ENCODE assay signal across 8 cellular contexts in genomic region chr10:19819419-19820033, GRCh38. TPM values are rescaled to one million over a fixed set of nuclear protein-coding genes. Genes with fewer than 3 reads are reported as not detected.
DNase-seq lines count a peak whose midpoint lies in the region; ATAC-seq and TF ChIP-seq lines count a peak whose summit lies in the region.

No MANE protein-coding gene starts in this region.

- CTCF ChIA-PET in activated CD8-positive, alpha-beta T cell treated with anti-CD3 and anti-CD28 coated beads for 36 hours (lab: Charles Lee): interaction anchor here (0.6 to 1.5 kb wide), 3 partner anchors 9 to 93 kb away, joined by 4 to 6 read pairs (median 6); no protein-coding TSS in a partner anchor
- CTCF ChIA-PET in activated CD8-positive, alpha-beta T cell treated with anti-CD3 and anti-CD28 coated beads, Interleukin-2, amount 10 ng/mL, durations not matched to agents 7 days and 5 days (lab: Charles Lee): no interaction called here

- H3K4me3 Mint-ChIP-seq in activated CD8-positive, alpha-beta T cell treated with anti-CD3 and anti-CD28 coated beads for 36 hours: no peak overlapping the region
- no peak overlapping the region for H3K4me3 Mint-ChIP-seq in activated CD8-positive, alpha-beta T cell treated with anti-CD3 and anti-CD28 coated beads, Interleukin-2, amount 10 ng/mL, durations not matched to agents 7 days and 5 days

- H3K27ac ChIP-seq in transverse colon: peak overlapping the region; percentile 77 to 91 (median 88)

- TF ChIP-seq EP300 in transverse colon (IDR thresholded peaks at IDR 0.05; ENCODE audit: low read depth): no peak

- H3K27ac Mint-ChIP-seq in activated CD8-positive, alpha-beta T cell treated with anti-CD3 and anti-CD28 coated beads for 36 hours: no peak overlapping the region
- no peak overlapping the region for H3K27ac Mint-ChIP-seq in activated CD8-positive, alpha-beta T cell treated with anti-CD3 and anti-CD28 coated beads, Interleukin-2, amount 10 ng/mL, durations not matched to agents 7 days and 5 days

- peaks cover 29% of the 10 kb centered on the region for H3K27me3 Mint-ChIP-seq in activated CD8-positive, alpha-beta T cell treated with anti-CD3 and anti-CD28 coated beads for 36 hours
- peaks cover 27% of the 10 kb centered on the region for H3K27me3 Mint-ChIP-seq in activated CD8-positive, alpha-beta T cell treated with anti-CD3 and anti-CD28 coated beads, Interleukin-2, amount 10 ng/mL, durations not matched to agents 7 days and 5 days (ENCODE audit: low read depth)

- TF ChIP-seq POLR2A in transverse colon (IDR thresholded peaks at IDR 0.05): no peak

- H3K27me3 ChIP-seq in transverse colon: no peaks in the 10 kb centered on the region

- H3K4me3 ChIP-seq in transverse colon: peak overlapping the region in 1 of 4 donors; percentile 64

- WGBS in transverse colon (ENCODE audit: low coverage in 1 of 2), 2 donors: 0 to 5% methylated on average over 2 of the region's 2 CpGs

- intact Hi-C loops in activated CD8-positive, alpha-beta T cell treated with anti-CD3 and anti-CD28 coated beads for 36 hours (cut with micrococcal nuclease): no loop called here
- intact Hi-C loops in transverse colon (cut with DNase I; ENCODE audit: low total_unique reads): no loop called here

- no peaks in the 10 kb centered on the region for H3K9me3 Mint-ChIP-seq in activated CD8-positive, alpha-beta T cell treated with anti-CD3 and anti-CD28 coated beads for 36 hours
- H3K9me3 Mint-ChIP-seq in activated CD8-positive, alpha-beta T cell treated with anti-CD3 and anti-CD28 coated beads, Interleukin-2, amount 10 ng/mL, durations not matched to agents 7 days and 5 days (ENCODE audit: insufficient read depth): no peaks in the 10 kb centered on the region

- no peaks in the 10 kb centered on the region for H3K36me3 ChIP-seq in transverse colon

- no peaks in the 10 kb centered on the region for H3K9me3 ChIP-seq in transverse colon

- DNase-seq in activated CD8-positive, alpha-beta T cell treated with anti-CD3 and anti-CD28 coated beads for 36 hours: peak; percentile 14
- DNase-seq in activated CD8-positive, alpha-beta T cell treated with anti-CD3 and anti-CD28 coated beads, Interleukin-2, amount 10 ng/mL, durations not matched to agents 7 days and 5 days: no peak
- peak; percentile 46 for DNase-seq in LoVo (ENCODE audit: low spot score)
- peak; percentile 66 for DNase-seq in astrocyte of the hippocampus (ENCODE audit: low read depth, low spot score)
- DNase-seq in kidney tubule cell (ENCODE audit: low spot score): peak; percentile 55
- peak; percentile 32 for DNase-seq in transverse colon
- DNase-seq in NCI-H128 (lab: John Stamatoyannopoulos, UW; ENCODE audit: unreplicated experiment): no peak

- in situ Hi-C loops in transverse colon (cut with MboI; ENCODE audit: low pct_ligation_motif_present in 1 of 4, low pct_unique_long_range_greater_than_20kb in 1 of 4, low sequenced_read_pairs in 3 of 4): loop anchor here in 3 of 4 donors (10.0 to 25.0 kb wide), 2 partner anchors 943 to 955 kb away; no protein-coding TSS in a partner anchor

- H3K4me1 Mint-ChIP-seq in activated CD8-positive, alpha-beta T cell treated with anti-CD3 and anti-CD28 coated beads for 36 hours (ENCODE audit: low read depth): peaks cover 4% of the 10 kb centered on the region
- peaks cover 7% of the 10 kb centered on the region for H3K4me1 Mint-ChIP-seq in activated CD8-positive, alpha-beta T cell treated with anti-CD3 and anti-CD28 coated beads, Interleukin-2, amount 10 ng/mL, durations not matched to agents 7 days and 5 days (ENCODE audit: low read depth)

- POLR2A ChIA-PET in activated CD8-positive, alpha-beta T cell treated with anti-CD3 and anti-CD28 coated beads for 36 hours (lab: Charles Lee): no interaction called here
- POLR2A ChIA-PET in activated CD8-positive, alpha-beta T cell treated with anti-CD3 and anti-CD28 coated beads, Interleukin-2, amount 10 ng/mL, durations not matched to agents 7 days and 5 days (lab: Charles Lee): interaction anchor here (0.6 kb wide), 1 partner anchor 249 kb away, joined by 5 read pairs; no protein-coding TSS in a partner anchor

- ATAC-seq in activated CD8-positive, alpha-beta T cell treated with anti-CD3 and anti-CD28 coated beads for 36 hours: no peak
- no peak for ATAC-seq in activated CD8-positive, alpha-beta T cell treated with anti-CD3 and anti-CD28 coated beads, Interleukin-2, amount 10 ng/mL, durations not matched to agents 7 days and 5 days
- ATAC-seq in HG03432 (IDR thresholded peaks at IDR 0.05; ENCODE audit: unreplicated experiment): no peak

- TF ChIP-seq CTCF in activated CD8-positive, alpha-beta T cell treated with anti-CD3 and anti-CD28 coated beads for 36 hours (IDR thresholded peaks at IDR 0.05): peak; percentile 69
- peak; percentile 77 to 90 (median 83) for TF ChIP-seq CTCF in transverse colon (IDR thresholded peaks at IDR 0.05)

- no peaks in the 10 kb centered on the region for H3K36me3 Mint-ChIP-seq in activated CD8-positive, alpha-beta T cell treated with anti-CD3 and anti-CD28 coated beads for 36 hours (ENCODE audit: low read depth)
- H3K36me3 Mint-ChIP-seq in activated CD8-positive, alpha-beta T cell treated with anti-CD3 and anti-CD28 coated beads, Interleukin-2, amount 10 ng/mL, durations not matched to agents 7 days and 5 days (ENCODE audit: low read depth): no peaks in the 10 kb centered on the region

- peaks cover 0 to 34% (median 15%) of the 10 kb centered on the region in 4 donors for H3K4me1 ChIP-seq in transverse colon

RNA-seq across cellular contexts. Expression of gene PLXDC2, which starts 3.3 kb away (rescaled TPM):
- total RNA-seq in activated CD8-positive, alpha-beta T cell treated with anti-CD3 and anti-CD28 coated beads for 36 hours: not detected
- under 1 TPM in 1 of 2 experiments, not detected in 1; 0.05 TPM for total RNA-seq in activated CD8-positive, alpha-beta T cell treated with anti-CD3 and anti-CD28 coated beads, Interleukin-2, amount 10 ng/mL, durations not matched to agents 7 days and 5 days
- total RNA-seq in transverse colon: 10 to 100 TPM; 12.0 to 32.2 (median 20.3) TPM

Comparison
In these comparisons a context has a peak if more than half of its experiments do, and no peak if none do; other contexts are left out.
1. DNase-seq: peak in activated CD8-positive, alpha-beta T cell treated with anti-CD3 and anti-CD28 coated beads for 36 hours (single experiment), LoVo (single experiment), astrocyte of the hippocampus (single experiment), kidney tubule cell (single experiment) and transverse colon (single experiment); none in activated CD8-positive, alpha-beta T cell treated with anti-CD3 and anti-CD28 coated beads, Interleukin-2, amount 10 ng/mL, durations not matched to agents 7 days and 5 days (single experiment) and NCI-H128 (single experiment).
2. RNA of gene PLXDC2, which starts 3.3 kb away (total RNA-seq): 12.0 to 32.2 TPM in transverse colon; 0.05 TPM in activated CD8-positive, alpha-beta T cell treated with anti-CD3 and anti-CD28 coated beads, Interleukin-2, amount 10 ng/mL, durations not matched to agents 7 days and 5 days and not detected in activated CD8-positive, alpha-beta T cell treated with anti-CD3 and anti-CD28 coated beads for 36 hours; every median in the first group is over 10 times any median in the second.